ENCODE assay signal across 18 cellular contexts in the genomic region with DNA sequence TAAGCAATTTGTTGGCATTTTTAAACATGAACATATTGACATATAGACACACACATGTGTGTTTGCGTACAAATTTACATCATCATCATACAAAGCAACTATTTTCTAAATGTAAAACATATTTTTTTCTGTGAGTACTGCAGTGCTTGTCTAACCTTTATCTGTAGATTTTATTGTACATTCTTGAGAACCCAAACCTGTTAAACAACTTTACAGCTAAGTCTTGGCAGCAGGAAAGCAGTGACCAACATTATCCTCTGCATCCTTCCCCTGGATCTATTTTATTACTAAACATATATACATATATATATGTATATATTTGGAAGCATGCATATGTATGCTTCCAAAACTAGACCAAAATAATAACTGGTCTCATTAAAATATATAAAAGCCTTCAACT. TPM values are rescaled to one million over a fixed set of nuclear protein-coding genes. Genes with fewer than 3 reads are reported as not detected.
DNase-seq lines count a peak whose midpoint lies in the region; ATAC-seq and TF ChIP-seq lines count a peak whose summit lies in the region.
"Had no signal": no experiment of that assay in that cellular context is flagged by ENCODE, and none has a peak within 500 bp of the region (broad histone marks: within the 10 kb centered on the region; RNA-seq: fewer than 3 reads in every experiment).

No MANE protein-coding gene starts in this region.

- H3K9ac ChIP-seq in PC-3 (ENCODE audit: low read length), result no peak overlapping the region

- H2AFZ ChIP-seq in PC-3 (ENCODE audit: low read length), result no peak overlapping the region

- DNase-seq in DMS53 (lab: John Stamatoyannopoulos, UW), result peak; percentile 33
- DNase-seq in DMS53 treated with DMSO at 0.1 percent for 48 hours (lab: John Stamatoyannopoulos, UW; ENCODE audit: unreplicated experiment), result peak; percentile 19
- DNase-seq in PC-3, result peak; percentile 66
- DNase-seq in epithelial cell of esophagus (ENCODE audit: low read depth), result peak; percentile 19
- no peak for DNase-seq in NCI-H187 treated with DMSO at 0.1 percent for 48 hours (lab: John Stamatoyannopoulos, UW)
- no peak for DNase-seq in ascending aorta (ENCODE audit: low spot score in 2 of 2)
- DNase-seq in SJCRH30, result no peak
- DNase-seq: ACHN; AML-193; Caco-2; CD4-positive, alpha-beta T cell; DMS79 treated with DMSO at 0.1 percent for 48 hours; GF-D8; GOT3; H7; HFFc6 had no signal

- H3F3A ChIP-seq in PC-3 (ENCODE audit: low read length, unreplicated experiment), result no peaks in the 10 kb centered on the region

- TF ChIP-seq CTCF in PC-3 (conservative IDR thresholded peaks at IDR 0.05; ENCODE audit: low read depth, low read length) (no peak), epithelial cell of esophagus (IDR thresholded peaks at IDR 0.05; ENCODE audit: insufficient read depth, low read depth, low read length, missing control alignments) (no peak), ascending aorta (IDR thresholded peaks at IDR 0.05) (no peak)

- intact Hi-C loops in PC-3 (cut with micrococcal nuclease), result no loop called here
- intact Hi-C loops in ascending aorta (cut with DNase I), result no loop called here

- no TSS peak for BruUV-seq in PC-3 (replicated peaks; lab: Mats Ljungman, UMichigan)

- H3K4me3 ChIP-seq in PC-3 (ENCODE audit: low read length), result no peak overlapping the region
- no peak overlapping the region for H3K4me3 ChIP-seq in epithelial cell of esophagus (ENCODE audit: low read length)
- H3K4me3 ChIP-seq in ascending aorta, result no peak overlapping the region
- no peak overlapping the region for H3K4me3 ChIP-seq in SJCRH30

- H3K4me2 ChIP-seq in PC-3 (ENCODE audit: low read length), result no peak overlapping the region

- no peaks in the 10 kb centered on the region for H4K20me1 ChIP-seq in PC-3 (ENCODE audit: low read length)

- H3K9me3 ChIP-seq in PC-3 (ENCODE audit: low read length) (no peaks in the 10 kb centered on the region), ascending aorta (no peaks in the 10 kb centered on the region), SJCRH30 (replicated peaks) (no peaks in the 10 kb centered on the region)
- H3K9me3 ChIP-seq: Caco-2 had no signal

- H3K4me1 ChIP-seq in PC-3 (ENCODE audit: insufficient read depth, low read length) (peaks cover 20% of the 10 kb centered on the region), ascending aorta (no peaks in the 10 kb centered on the region), SJCRH30 (no peaks in the 10 kb centered on the region)

- H3K9me2 ChIP-seq in PC-3 (replicated peaks; ENCODE audit: low read length), result no peaks in the 10 kb centered on the region

- peak; percentile 20; the same call in 1 of the 2 replicates for ATAC-seq in PC-3
- ATAC-seq: HCT116 had no signal

- H3K27ac ChIP-seq in PC-3 (ENCODE audit: low read length) (no peak overlapping the region), ascending aorta (no peak overlapping the region), SJCRH30 (no peak overlapping the region)
- H3K27ac ChIP-seq: C4-2B had no signal

- CTCF ChIA-PET in PC-3 (lab: Charles Lee), result no interaction called here

- H3K36me3 ChIP-seq in PC-3 (ENCODE audit: low read depth, low read length) (no peaks in the 10 kb centered on the region), ascending aorta (no peaks in the 10 kb centered on the region), SJCRH30 (no peaks in the 10 kb centered on the region; the same call in 1 of the 2 replicates)

- POLR2A ChIA-PET in PC-3 (lab: Charles Lee; ENCODE audit: unreplicated experiment), result no interaction called here

- no peaks in the 10 kb centered on the region for H3K79me2 ChIP-seq in PC-3 (ENCODE audit: low read length)

- H3K27me3 ChIP-seq in PC-3 (ENCODE audit: low read length), result peaks cover 37% of the 10 kb centered on the region
- H3K27me3 ChIP-seq in ascending aorta, result no peaks in the 10 kb centered on the region
- H3K27me3 ChIP-seq in SJCRH30, result peaks cover 4% of the 10 kb centered on the region; the same call in 1 of the 2 replicates

RNA-seq across cellular contexts. Expression of gene PLCB1, which starts 10.4 kb away (rescaled TPM):
- total RNA-seq in PC-3 (2014; rRNA removed) (4.4 TPM in 2 replicates), ascending aorta (22.9 TPM)
- 11.0 and 13.4 TPM in 2 replicates for total RNA-seq in SJCRH30 (2014; rRNA removed; shearing (Covaris generic))

Comparison
In these comparisons a context has a peak if more than half of its experiments do, and no peak if none do; other contexts are left out.
1. DNase-seq: peak in DMS53 (single experiment), DMS53 treated with DMSO at 0.1 percent for 48 hours (single experiment), PC-3 (single experiment) and epithelial cell of esophagus (single experiment); none in NCI-H187 treated with DMSO at 0.1 percent for 48 hours (single experiment), ascending aorta (0 of 2) and SJCRH30 (0 of 2).